ENCODE assay signal across 9 cellular contexts in the genomic region with DNA sequence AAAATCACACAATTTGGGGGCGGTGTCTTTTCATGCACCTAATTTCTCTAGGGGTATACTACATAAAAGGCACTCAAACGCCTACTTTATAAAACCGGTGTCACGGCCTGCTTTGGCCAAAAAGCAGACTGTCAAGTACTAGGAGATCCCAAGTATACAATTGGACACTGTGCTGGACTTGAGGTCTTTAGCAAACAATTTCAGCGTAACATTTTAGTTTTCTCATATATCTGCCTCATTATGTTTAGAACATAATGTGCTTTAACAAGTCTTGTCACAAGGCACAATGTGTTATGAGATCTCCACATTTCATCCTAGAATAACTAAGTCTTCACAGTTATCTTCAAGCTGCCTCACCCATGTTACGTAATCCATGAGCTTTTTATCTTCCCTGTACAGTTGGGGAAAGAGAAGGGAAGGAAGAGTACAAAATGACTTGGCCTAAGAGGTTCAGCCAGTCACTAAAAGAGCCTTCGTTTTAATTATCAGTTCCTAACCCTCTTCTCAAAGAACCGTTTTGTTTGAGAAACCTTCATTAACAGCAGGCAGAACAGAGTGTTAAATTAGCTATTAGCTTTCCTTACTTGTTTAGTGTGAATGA. TPM values are rescaled to one million over a fixed set of nuclear protein-coding genes. Genes with fewer than 3 reads are reported as not detected.
DNase-seq lines count a peak whose midpoint lies in the region; ATAC-seq and FAIRE-seq lines count a peak whose summit lies in the region.
"Had no signal": no experiment of that assay in that cellular context is flagged by ENCODE, and none has a peak within 500 bp of the region (broad histone marks: within the 10 kb centered on the region; RNA-seq: fewer than 3 reads in every experiment).

No MANE protein-coding gene starts in this region.

- H3K4me3 Mint-ChIP-seq in CD8-positive, alpha-beta memory T cell, result peak overlapping the region in 6 of 7 donors; percentile 17 to 99 (median 32)
- peak overlapping the region in 3 of 4 donors; percentile 44 to 95 (median 68) for H3K4me3 Mint-ChIP-seq in IgD-negative memory B cell
- peak overlapping the region; percentile 84 for H3K4me3 Mint-ChIP-seq in activated T-helper 1 cell treated with anti-CD3 and anti-CD28 coated beads, Interleukin-12 subunit alpha, Interleukin-12 subunit beta, Interleukin-2, Interleukin-4 antibody, amounts not matched to agents 30 ng/mL and 10 ng/mL and 1 ng/mL, durations not matched to agents 14 hours and 24 hours and 36 hours

- no peaks in the 10 kb centered on the region for H3K27me3 ChIP-seq in CD8-positive, alpha-beta memory T cell (ENCODE audit: insufficient read depth, low read length, poor library complexity, severe bottlenecking)

- POLR2A ChIA-PET in CD8-positive, alpha-beta memory T cell (lab: Charles Lee), result no interaction called here

- H3K9me3 ChIP-seq in CD8-positive, alpha-beta memory T cell (ENCODE audit: low read length), result no peaks in the 10 kb centered on the region

- no peaks in the 10 kb centered on the region for H3K9me3 Mint-ChIP-seq in CD8-positive, alpha-beta memory T cell
- no peaks in the 10 kb centered on the region for H3K9me3 Mint-ChIP-seq in IgD-negative memory B cell
- H3K9me3 Mint-ChIP-seq in activated T-helper 1 cell treated with anti-CD3 and anti-CD28 coated beads, Interleukin-12 subunit alpha, Interleukin-12 subunit beta, Interleukin-2, Interleukin-4 antibody, amounts not matched to agents 30 ng/mL and 10 ng/mL and 1 ng/mL, durations not matched to agents 14 hours and 24 hours and 36 hours, result no peaks in the 10 kb centered on the region

- H3K27ac Mint-ChIP-seq in CD8-positive, alpha-beta memory T cell, result peak overlapping the region in 5 of 8 donors; percentile 10 to 99 (median 24)
- H3K27ac Mint-ChIP-seq in IgD-negative memory B cell, result peak overlapping the region in 1 of 3 donors; percentile 8
- H3K27ac Mint-ChIP-seq in activated T-helper 1 cell treated with anti-CD3 and anti-CD28 coated beads, Interleukin-12 subunit alpha, Interleukin-12 subunit beta, Interleukin-2, Interleukin-4 antibody, amounts not matched to agents 30 ng/mL and 10 ng/mL and 1 ng/mL, durations not matched to agents 14 hours and 24 hours and 36 hours, result peak overlapping the region; percentile 45

- peak overlapping the region; percentile 65 for H3K27ac ChIP-seq in CD8-positive, alpha-beta memory T cell (ENCODE audit: low read depth, low read length)
- H3K27ac ChIP-seq: parathyroid adenoma had no signal

- peaks cover 37 to 62% (median 60%) of the 10 kb centered on the region in 3 donors for H3K4me1 Mint-ChIP-seq in CD8-positive, alpha-beta memory T cell
- H3K4me1 Mint-ChIP-seq in IgD-negative memory B cell, result peaks cover 16 to 32% (median 18%) of the 10 kb centered on the region in 3 donors
- H3K4me1 Mint-ChIP-seq in activated T-helper 1 cell treated with anti-CD3 and anti-CD28 coated beads, Interleukin-12 subunit alpha, Interleukin-12 subunit beta, Interleukin-2, Interleukin-4 antibody, amounts not matched to agents 30 ng/mL and 10 ng/mL and 1 ng/mL, durations not matched to agents 14 hours and 24 hours and 36 hours (ENCODE audit: low read depth), result peaks cover 52% of the 10 kb centered on the region

- no peaks in the 10 kb centered on the region for H3K27me3 Mint-ChIP-seq in CD8-positive, alpha-beta memory T cell
- H3K27me3 Mint-ChIP-seq in IgD-negative memory B cell, result no peaks in the 10 kb centered on the region
- no peaks in the 10 kb centered on the region for H3K27me3 Mint-ChIP-seq in activated T-helper 1 cell treated with anti-CD3 and anti-CD28 coated beads, Interleukin-12 subunit alpha, Interleukin-12 subunit beta, Interleukin-2, Interleukin-4 antibody, amounts not matched to agents 30 ng/mL and 10 ng/mL and 1 ng/mL, durations not matched to agents 14 hours and 24 hours and 36 hours (ENCODE audit: insufficient read depth)

- intact Hi-C loops in activated T-helper 1 cell treated with anti-CD3 and anti-CD28 coated beads, Interleukin-12 subunit alpha, Interleukin-12 subunit beta, Interleukin-2, Interleukin-4 antibody, amounts not matched to agents 30 ng/mL and 10 ng/mL and 1 ng/mL, durations not matched to agents 14 hours and 24 hours and 36 hours (cut with micrococcal nuclease), result loop anchor here (1.0 kb wide), 1 partner anchor 246 kb away; no protein-coding TSS in a partner anchor

- peaks cover 36% of the 10 kb centered on the region for H3K4me1 ChIP-seq in CD8-positive, alpha-beta memory T cell (ENCODE audit: insufficient read depth, low read length)
- H3K4me1 ChIP-seq: parathyroid adenoma had no signal

- no peaks in the 10 kb centered on the region for H3K36me3 ChIP-seq in CD8-positive, alpha-beta memory T cell (ENCODE audit: insufficient read depth, low read length)

- no peak overlapping the region for H3K4me3 ChIP-seq in CD8-positive, alpha-beta memory T cell (ENCODE audit: low read length)

- H3K36me3 Mint-ChIP-seq in CD8-positive, alpha-beta memory T cell, result peaks cover 0 to 4% (median 0%) of the 10 kb centered on the region in 3 donors
- H3K36me3 Mint-ChIP-seq in IgD-negative memory B cell, result no peaks in the 10 kb centered on the region
- peaks cover 4% of the 10 kb centered on the region for H3K36me3 Mint-ChIP-seq in activated T-helper 1 cell treated with anti-CD3 and anti-CD28 coated beads, Interleukin-12 subunit alpha, Interleukin-12 subunit beta, Interleukin-2, Interleukin-4 antibody, amounts not matched to agents 30 ng/mL and 10 ng/mL and 1 ng/mL, durations not matched to agents 14 hours and 24 hours and 36 hours (ENCODE audit: low read depth)

- no peak for DNase-seq in CD8-positive, alpha-beta memory T cell
- DNase-seq in activated T-helper 1 cell treated with anti-CD3 and anti-CD28 coated beads, Interleukin-12 subunit alpha, Interleukin-12 subunit beta, Interleukin-2, Interleukin-4 antibody, amounts not matched to agents 30 ng/mL and 10 ng/mL and 1 ng/mL, durations not matched to agents 14 hours and 24 hours and 36 hours (ENCODE audit: low spot score), result no peak
- DNase-seq in inferior parietal cortex (ENCODE audit: extremely low spot score) (peak; percentile 73), RCC 7860 (ENCODE audit: low spot score) (no peak)

- no peak for FAIRE-seq in RCC 7860 (lab: Jason Lieb, UNC)

- CTCF ChIA-PET in CD8-positive, alpha-beta memory T cell (lab: Charles Lee), result interaction anchor here (0.7 to 1.2 kb wide), 3 partner anchors 10 to 339 kb away, joined by 3 to 4 read pairs (median 3); no protein-coding TSS in a partner anchor

- no peak for ATAC-seq in HG02885 (IDR thresholded peaks at IDR 0.05; ENCODE audit: poor library complexity, unreplicated experiment)
- no peak for ATAC-seq in HG03025 (IDR thresholded peaks at IDR 0.05; ENCODE audit: low FRiP score, unreplicated experiment)
- ATAC-seq in GM18519 (IDR thresholded peaks at IDR 0.05; ENCODE audit: low FRiP score, unreplicated experiment), result no peak

RNA-seq across cellular contexts. Expression of a gene that starts 1.7 kb away (rescaled TPM):
- total RNA-seq in CD8-positive, alpha-beta memory T cell, result 10 to 100 TPM; 10.4 to 11.4 TPM
- 8.5 TPM for polyA plus RNA-seq in CD8-positive, alpha-beta memory T cell
- 4.0 TPM for polyA plus RNA-seq in IgD-negative memory B cell
- 11.1 and 15.0 TPM in 2 replicates for total RNA-seq in activated T-helper 1 cell treated with anti-CD3 and anti-CD28 coated beads, Interleukin-12 subunit alpha, Interleukin-12 subunit beta, Interleukin-2, Interleukin-4 antibody, amounts not matched to agents 30 ng/mL and 10 ng/mL and 1 ng/mL, durations not matched to agents 14 hours and 24 hours and 36 hours

Comparison
In these comparisons a context has a peak if more than half of its experiments do, and no peak if none do; other contexts are left out.
1. H3K4me3 Mint-ChIP-seq: peak in every context shown above with its lines; median percentile 84 in activated T-helper 1 cell treated with anti-CD3 and anti-CD28 coated beads, Interleukin-12 subunit alpha, Interleukin-12 subunit beta, Interleukin-2, Interleukin-4 antibody, amounts not matched to agents 30 ng/mL and 10 ng/mL and 1 ng/mL, durations not matched to agents 14 hours and 24 hours and 36 hours; 68 in IgD-negative memory B cell; 32 in CD8-positive, alpha-beta memory T cell.